Comparison of ENCODE assay signal across 6 cellular contexts in genomic region chr15:20009619-20010018, GRCh38.
DNase-seq lines count a peak whose midpoint lies in the region; ATAC-seq, FAIRE-seq and TF ChIP-seq lines count a peak whose summit lies in the region.
"Not testable (repeated sequence)": the region's sequence is repeated elsewhere in the genome, so short reads cannot be mapped to it uniquely, and the experiment has no call there.

No MANE protein-coding gene starts in this region.

- DNase-seq in RWPE2 (ENCODE audit: low spot score) (peak; percentile 29), right cardiac atrium (peak in 2 of 3 donors; percentile 9 to 28), posterior vena cava (ENCODE audit: low spot score) (peak; percentile 68), spleen (peak; percentile 45)
- DNase-seq in omental fat pad (ENCODE audit: low spot score); urothelium cell line (ENCODE audit: low spot score): not testable (repeated sequence)

- not testable (repeated sequence) for H3K27me3 ChIP-seq in RWPE2 (ENCODE audit: insufficient read depth, poor library complexity, severe bottlenecking); right cardiac atrium (ENCODE audit: control insufficient read depth, insufficient read depth); spleen (replicated peaks in 1 of 7)

- H3K27ac ChIP-seq in RWPE2 (ENCODE audit: poor library complexity, severe bottlenecking); right cardiac atrium (ENCODE audit: low read length); spleen: not testable (repeated sequence)

- not testable (repeated sequence) for H3K36me3 ChIP-seq in RWPE2 (ENCODE audit: low read depth); spleen

- WGBS in right cardiac atrium, result 96% methylated on average over 4 of the region's 8 CpGs
- WGBS in spleen, 5 donors, result 90 to 100% methylated on average over 1 to 2 of the region's 8 CpGs; no CpG with 5 or more reads in 3 of the 5 donors

- not testable (repeated sequence) for H3K9me3 ChIP-seq in RWPE2 (ENCODE audit: severe bottlenecking); right cardiac atrium (ENCODE audit: control insufficient read depth, low read length); spleen

- H3K4me1 ChIP-seq in RWPE2 (ENCODE audit: insufficient read depth, poor library complexity, severe bottlenecking); right cardiac atrium (ENCODE audit: control insufficient read depth, insufficient read depth, low read length); spleen: not testable (repeated sequence)

- not testable (repeated sequence) for ATAC-seq in RWPE2 (ENCODE audit: low read depth); right cardiac atrium
- ATAC-seq in omental fat pad (ENCODE audit: low FRiP score), result peak; percentile 17

- FAIRE-seq in urothelium cell line (lab: Jason Lieb, UNC), result peak; percentile 89

- H3K4me3 ChIP-seq in RWPE2 (ENCODE audit: severe bottlenecking); right cardiac atrium (ENCODE audit: low read length); spleen: not testable (repeated sequence)

- not testable (repeated sequence) for TF ChIP-seq POLR2A in spleen (IDR thresholded peaks at IDR 0.05)

- intact Hi-C loops in right cardiac atrium (cut with DNase I); posterior vena cava (cut with DNase I); spleen (cut with DNase I; ENCODE audit: low total_unique reads): not testable (repeated sequence)

- TF ChIP-seq CTCF in RWPE2 (IDR thresholded peaks at IDR 0.05; ENCODE audit: poor library complexity, severe bottlenecking); omental fat pad (IDR thresholded peaks at IDR 0.05); spleen (IDR thresholded peaks at IDR 0.05 in 8 of 11, conservative IDR thresholded peaks at IDR 0.05 in 3 of 11): not testable (repeated sequence)
